In the genomic region with DNA sequence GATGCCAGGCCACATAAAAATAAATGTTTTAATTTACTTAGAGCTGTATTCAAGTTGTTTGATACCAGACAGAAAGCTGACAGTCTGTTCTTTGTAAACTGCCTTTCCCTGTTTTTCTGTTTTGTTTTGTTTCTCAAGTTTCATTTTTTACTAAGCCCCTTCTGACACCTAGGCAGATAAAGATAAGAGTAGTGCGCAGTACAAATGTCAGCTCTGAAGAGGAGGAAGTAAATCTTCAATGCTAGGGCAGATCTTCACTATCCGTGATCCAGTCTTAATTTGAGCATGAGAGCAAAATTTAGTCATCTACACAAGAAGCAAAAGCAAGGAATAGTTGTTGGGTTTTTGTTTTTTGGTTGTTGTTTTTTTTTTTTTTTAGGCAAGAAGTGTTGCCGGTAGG, we compare ENCODE assay signal across 11 cellular contexts. TPM values are rescaled to one million over a fixed set of nuclear protein-coding genes. Genes with fewer than 3 reads are reported as not detected.
DNase-seq lines count a peak whose midpoint lies in the region; ATAC-seq and TF ChIP-seq lines count a peak whose summit lies in the region.
"Had no signal": no experiment of that assay in that cellular context is flagged by ENCODE, and none has a peak within 500 bp of the region (broad histone marks: within the 10 kb centered on the region; RNA-seq: fewer than 3 reads in every experiment).

No MANE protein-coding gene starts in this region.

- intact Hi-C loops in spleen (cut with DNase I; ENCODE audit: low total_unique reads) = loop anchor here (10.0 kb wide), 4 partner anchors 113 to 573 kb away; no protein-coding TSS in a partner anchor

- H3K27ac ChIP-seq in SJCRH30 (no peak overlapping the region; the same call in 1 of the 2 replicates), spleen (peak overlapping the region in 6 of 8 donors; percentile 51 to 75 (median 65))
- H3K27ac ChIP-seq: thyroid gland had no signal

- peak overlapping the region; percentile 4 for H3K4me3 Mint-ChIP-seq in T-helper 1 cell treated with Interleukin-12 subunit alpha and Interleukin-12 subunit beta and Interleukin-4 antibody, amounts not matched to agents 30 μg/mL and 1 μg/mL, for 36 hours
- peak overlapping the region; percentile 71 to 80 for H3K4me3 Mint-ChIP-seq in effector memory CD8-positive, alpha-beta T cell
- H3K4me3 Mint-ChIP-seq: mesothelial cell of epicardium had no signal

- no peak for ATAC-seq in effector memory CD8-positive, alpha-beta T cell (replicated peaks)
- ATAC-seq in HG03457 (IDR thresholded peaks at IDR 0.05; ENCODE audit: unreplicated experiment) = no peak
- ATAC-seq in GM18505 (IDR thresholded peaks at IDR 0.05; ENCODE audit: unreplicated experiment) = no peak

- no peak for TF ChIP-seq POLR2A in spleen (IDR thresholded peaks at IDR 0.05)
- TF ChIP-seq POLR2A in GM18505 (IDR thresholded peaks at IDR 0.05; ENCODE audit: borderline replicate concordance, extremely low read depth, insufficient read depth, insufficient read length) = no peak

- no peaks in the 10 kb centered on the region for H3K36me3 Mint-ChIP-seq in T-helper 1 cell treated with Interleukin-12 subunit alpha and Interleukin-12 subunit beta and Interleukin-4 antibody, amounts not matched to agents 30 μg/mL and 1 μg/mL, for 36 hours (ENCODE audit: low read depth)
- H3K36me3 Mint-ChIP-seq in effector memory CD8-positive, alpha-beta T cell (ENCODE audit: insufficient read depth) = peaks cover 14% of the 10 kb centered on the region
- H3K36me3 Mint-ChIP-seq: mesothelial cell of epicardium had no signal

- DNase-seq in T-helper 1 cell (no peak), SJCRH30 (no peak), spleen (no peak), occipital lobe (lab: John Stamatoyannopoulos, UW) (no peak)
- DNase-seq in effector memory CD8-positive, alpha-beta T cell = no peak
- DNase-seq: activated CD4-positive, alpha-beta T cell treated with anti-CD3 and anti-CD28 coated beads, Interleukin-2, amount 50 U/mL, for 1 hour; thyroid gland had no signal

- peaks cover 36% of the 10 kb centered on the region for H3K4me1 Mint-ChIP-seq in T-helper 1 cell treated with Interleukin-12 subunit alpha and Interleukin-12 subunit beta and Interleukin-4 antibody, amounts not matched to agents 30 μg/mL and 1 μg/mL, for 36 hours (ENCODE audit: low read depth)
- H3K4me1 Mint-ChIP-seq in effector memory CD8-positive, alpha-beta T cell (ENCODE audit: low read depth in 2 of 2) = peaks cover 28 to 38% of the 10 kb centered on the region in 2 donors

- H3K27me3 Mint-ChIP-seq in T-helper 1 cell treated with Interleukin-12 subunit alpha and Interleukin-12 subunit beta and Interleukin-4 antibody, amounts not matched to agents 30 μg/mL and 1 μg/mL, for 36 hours (ENCODE audit: low read depth) = peaks cover 3% of the 10 kb centered on the region
- H3K27me3 Mint-ChIP-seq in effector memory CD8-positive, alpha-beta T cell = no peaks in the 10 kb centered on the region

- H3K9me3 Mint-ChIP-seq in T-helper 1 cell treated with Interleukin-12 subunit alpha and Interleukin-12 subunit beta and Interleukin-4 antibody, amounts not matched to agents 30 μg/mL and 1 μg/mL, for 36 hours = no peaks in the 10 kb centered on the region
- no peaks in the 10 kb centered on the region for H3K9me3 Mint-ChIP-seq in effector memory CD8-positive, alpha-beta T cell
- H3K9me3 Mint-ChIP-seq: mesothelial cell of epicardium had no signal

- no peaks in the 10 kb centered on the region for H3K27me3 ChIP-seq in SJCRH30
- H3K27me3 ChIP-seq in spleen (replicated peaks in 1 of 7) = no peaks in the 10 kb centered on the region
- H3K27me3 ChIP-seq: thyroid gland had no signal

- H3K4me3 ChIP-seq in SJCRH30 (peak overlapping the region; percentile 45), spleen (no peak overlapping the region)
- H3K4me3 ChIP-seq: thyroid gland had no signal

- H3K4me1 ChIP-seq in SJCRH30 = peaks cover 15% of the 10 kb centered on the region
- peaks cover 18 to 81% (median 55%) of the 10 kb centered on the region in 6 donors for H3K4me1 ChIP-seq in spleen

- H3K27ac Mint-ChIP-seq in T-helper 1 cell treated with Interleukin-12 subunit alpha and Interleukin-12 subunit beta and Interleukin-4 antibody, amounts not matched to agents 30 μg/mL and 1 μg/mL, for 36 hours = peak overlapping the region; percentile 72
- peak overlapping the region; percentile 79 to 94 for H3K27ac Mint-ChIP-seq in effector memory CD8-positive, alpha-beta T cell
- H3K27ac Mint-ChIP-seq: mesothelial cell of epicardium had no signal

- H3K36me3 ChIP-seq in SJCRH30 = no peaks in the 10 kb centered on the region
- peaks cover 0 to 4% (median 0%) of the 10 kb centered on the region in 6 donors for H3K36me3 ChIP-seq in spleen

- H3K9me3 ChIP-seq in SJCRH30 (replicated peaks) (no peaks in the 10 kb centered on the region), spleen (no peaks in the 10 kb centered on the region)
- H3K9me3 ChIP-seq: thyroid gland had no signal

- WGBS in spleen, 5 donors = 31 to 46% (median 44%) methylated on average over 3 of the region's 3 CpGs

- no peak for TF ChIP-seq CTCF in spleen (IDR thresholded peaks at IDR 0.05 in 8 of 11, conservative IDR thresholded peaks at IDR 0.05 in 3 of 11)

RNA-seq across cellular contexts. Expression of a gene that starts 27.3 kb away (rescaled TPM):
- 26.9 and 27.6 TPM in 2 replicates for total RNA-seq in SJCRH30 (2014; rRNA removed; shearing (Covaris generic))
- total RNA-seq in spleen (10 to 100 TPM; 11.8 to 36.6 (median 17.0) TPM), occipital lobe (388 TPM)
- polyA plus RNA-seq in spleen = 1 to 10 TPM; 6.3 to 7.4 (median 6.5) TPM

Comparison
In these comparisons a context has a peak if more than half of its experiments do, and no peak if none do; other contexts are left out.
1. RNA of a gene that starts 27.3 kb away (total RNA-seq): 388 TPM in occipital lobe (single experiment); 26.9 to 27.6 TPM in SJCRH30 and 11.8 to 36.6 TPM in spleen; every median in the first group is over 10 times any median in the second.